Comparison of ENCODE assay signal across 29 cellular contexts in genomic region chr5:181199881-181200282, GRCh38. TPM values are rescaled to one million over a fixed set of nuclear protein-coding genes. Genes with fewer than 3 reads are reported as not detected.
"Had no signal": no experiment of that assay in that cellular context is flagged by ENCODE, and none has a peak within 500 bp of the region (broad histone marks: within the 10 kb centered on the region; RNA-seq: fewer than 3 reads in every experiment).

No MANE protein-coding gene starts in this region.

- H3K27ac Mint-ChIP-seq: activated naive CD4-positive, alpha-beta T cell treated with anti-CD3 and anti-CD28 coated beads for 36 hours; activated naive CD8-positive, alpha-beta T cell treated with anti-CD3 and anti-CD28 coated beads, Interleukin-2, amount 10 ng/mL, durations not matched to agents 7 days and 5 days; naive thymus-derived CD4-positive, alpha-beta T cell; stimulated activated effector memory CD8-positive, alpha-beta T cell treated with anti-CD3 and anti-CD28 coated beads, Interleukin-12 subunit alpha, Interleukin-12 subunit beta, amount 100 ng/mL, for 72 hours; T-helper 1 cell treated with Interleukin-12 subunit alpha and Interleukin-12 subunit beta and Interleukin-4 antibody, amounts not matched to agents 30 μg/mL and 1 μg/mL, for 36 hours had no signal

- H3K4me3 Mint-ChIP-seq: activated naive CD4-positive, alpha-beta T cell treated with anti-CD3 and anti-CD28 coated beads for 36 hours; activated naive CD8-positive, alpha-beta T cell treated with anti-CD3 and anti-CD28 coated beads, Interleukin-2, amount 10 ng/mL, durations not matched to agents 7 days and 5 days; activated T-cell treated with anti-CD3 and anti-CD28 coated beads, Interleukin-2, amount 50 U/mL, for 4 hours; stimulated activated effector memory CD8-positive, alpha-beta T cell treated with anti-CD3 and anti-CD28 coated beads, Interleukin-12 subunit alpha, Interleukin-12 subunit beta, amount 100 ng/mL, for 72 hours; T-helper 1 cell treated with Interleukin-12 subunit alpha and Interleukin-12 subunit beta and Interleukin-4 antibody, amounts not matched to agents 30 μg/mL and 1 μg/mL, for 36 hours had no signal

- H3K9me3 Mint-ChIP-seq: activated naive CD4-positive, alpha-beta T cell treated with anti-CD3 and anti-CD28 coated beads for 36 hours; activated naive CD8-positive, alpha-beta T cell treated with anti-CD3 and anti-CD28 coated beads, Interleukin-2, amount 10 ng/mL, durations not matched to agents 7 days and 5 days; activated T-cell treated with anti-CD3 and anti-CD28 coated beads, Interleukin-2, amount 50 U/mL, for 4 hours; naive thymus-derived CD4-positive, alpha-beta T cell; stimulated activated effector memory CD8-positive, alpha-beta T cell treated with anti-CD3 and anti-CD28 coated beads, Interleukin-12 subunit alpha, Interleukin-12 subunit beta, amount 100 ng/mL, for 72 hours; T-helper 1 cell treated with Interleukin-12 subunit alpha and Interleukin-12 subunit beta and Interleukin-4 antibody, amounts not matched to agents 30 μg/mL and 1 μg/mL, for 36 hours had no signal

- H3K36me3 ChIP-seq: cardiac muscle cell had no signal

- H3K27ac ChIP-seq: cardiac muscle cell, epithelial cell of prostate, skin epidermis, upper lobe of left lung had no signal

- H3K4me3 ChIP-seq: cardiac muscle cell, lung, skin epidermis, upper lobe of left lung had no signal

- H3K9me3 ChIP-seq: upper lobe of left lung had no signal

- H3K36me3 Mint-ChIP-seq: activated naive CD8-positive, alpha-beta T cell treated with anti-CD3 and anti-CD28 coated beads, Interleukin-2, amount 10 ng/mL, durations not matched to agents 7 days and 5 days; naive thymus-derived CD4-positive, alpha-beta T cell; stimulated activated effector memory CD8-positive, alpha-beta T cell treated with anti-CD3 and anti-CD28 coated beads, Interleukin-12 subunit alpha, Interleukin-12 subunit beta, amount 100 ng/mL, for 72 hours had no signal

- ATAC-seq: activated T-cell treated with anti-CD3 and anti-CD28 coated beads, Interleukin-2, amount 50 U/mL, for 4 hours; left lobe of liver; naive thymus-derived CD4-positive, alpha-beta T cell; right cardiac atrium had no signal

- DNase-seq: activated CD4-positive, alpha-beta T cell treated with anti-CD3 and anti-CD28 coated beads for 4 hours; activated CD4-positive, alpha-beta T cell treated with anti-CD3 and anti-CD28 coated beads, Interleukin-2, amount 50 U/mL, for 48 hours; activated CD4-positive, CD25-positive, alpha-beta regulatory T cell; activated CD8-positive, alpha-beta memory T cell treated with anti-CD3 and anti-CD28 coated beads, Interleukin-2, amount 50 U/mL, for 48 hours; activated naive CD4-positive, alpha-beta T cell treated with anti-CD3 and anti-CD28 coated beads for 36 hours; activated naive CD8-positive, alpha-beta T cell treated with anti-CD3 and anti-CD28 coated beads, Interleukin-2, amount 10 ng/mL, durations not matched to agents 7 days and 5 days; activated T-cell treated with anti-CD3 and anti-CD28 coated beads, Interleukin-2, amount 50 U/mL, for 4 hours; amygdala; cortex of kidney; kidney; naive thymus-derived CD4-positive, alpha-beta T cell; right cardiac atrium; stimulated activated CD4-positive, alpha-beta T cell treated with anti-CD3 and anti-CD28 coated beads, Interleukin-2, amount 100 ng/mL, for 24 hours; T1000; upper lobe of left lung had no signal

RNA-seq across cellular contexts. Expression of gene OR2V2, which starts 52.5 kb away (rescaled TPM):
- total RNA-seq: activated CD8-positive, alpha-beta memory T cell treated with anti-CD3 and anti-CD28 coated beads for 36 hours; activated naive CD4-positive, alpha-beta T cell treated with anti-CD3 and anti-CD28 coated beads for 36 hours; activated naive CD8-positive, alpha-beta T cell treated with anti-CD3 and anti-CD28 coated beads, Interleukin-2, amount 10 ng/mL, durations not matched to agents 7 days and 5 days; activated T-cell treated with anti-CD3 and anti-CD28 coated beads, Interleukin-2, amount 50 U/mL, for 4 hours; cardiac muscle cell; cerebellum; fibroblast of villous mesenchyme; glomerular endothelial cell; kidney; left lobe of liver; lung; naive thymus-derived CD4-positive, alpha-beta T cell; osteocyte; pulmonary artery endothelial cell; right cardiac atrium; temporal lobe had no signal
- polyA plus RNA-seq: cardiac muscle cell; lung; naive thymus-derived CD4-positive, alpha-beta T cell; right cardiac atrium had no signal
